8 cellular contexts compared by ENCODE assay signal in genomic region chr17:7834891-7835817, GRCh38. TPM values are rescaled to one million over a fixed set of nuclear protein-coding genes. Genes with fewer than 3 reads are reported as not detected.
A peak's percentile ranks its signal among the peaks of the same experiment; 100 is the strongest.
DNase-seq lines count a peak whose midpoint lies in the region; ATAC-seq and TF ChIP-seq lines count a peak whose summit lies in the region.

No MANE protein-coding gene starts in this region.

- peak overlapping the region; percentile 34 for H3K18ac ChIP-seq in trophoblast cell (ENCODE audit: low read length)

- H3K4me3 Mint-ChIP-seq in T-cell = peak overlapping the region; percentile 98 to 100 (median 98)

- no peak overlapping the region for H3K4ac ChIP-seq in trophoblast cell (ENCODE audit: low read depth, low read length)

- H3K27ac ChIP-seq in adrenal gland (peak overlapping the region; percentile 98 to 99 (median 98)), heart left ventricle (peak overlapping the region; percentile 86 to 100 (median 98)), trophoblast cell (ENCODE audit: low read depth, low read length) (peak overlapping the region; percentile 75), transverse colon (peak overlapping the region; percentile 97 to 99 (median 99))

- no peak overlapping the region for H3K23ac ChIP-seq in trophoblast cell (ENCODE audit: low read length)

- TF ChIP-seq EP300 in transverse colon (IDR thresholded peaks at IDR 0.05; ENCODE audit: low read depth) = no peak

- H3K27me3 ChIP-seq in adrenal gland (no peaks in the 10 kb centered on the region), heart left ventricle (no peaks in the 10 kb centered on the region), trophoblast cell (ENCODE audit: insufficient read depth, low read length) (no peaks in the 10 kb centered on the region), transverse colon (no peaks in the 10 kb centered on the region)

- in situ Hi-C loops in transverse colon (cut with MboI; ENCODE audit: low pct_ligation_motif_present in 1 of 4, low pct_unique_long_range_greater_than_20kb in 1 of 4, low sequenced_read_pairs in 3 of 4) = no loop called here

- H3K4me3 ChIP-seq in adrenal gland (peak overlapping the region; percentile 67 to 75 (median 74)), heart left ventricle (peak overlapping the region; percentile 59 to 99 (median 80)), trophoblast cell (ENCODE audit: low read depth, low read length) (peak overlapping the region; percentile 78), transverse colon (peak overlapping the region; percentile 54 to 79 (median 70))

- H3K4me2 ChIP-seq in trophoblast cell (ENCODE audit: low read length) = peak overlapping the region; percentile 96

- POLR2A ChIA-PET in T-cell (lab: Charles Lee) = interaction anchor here in 1 of 2 donors (0.6 to 1.6 kb wide), 8 partner anchors 8 to 316 kb away, joined by 3 to 11 read pairs (median 5); partner anchors contain the start of genes NAA38 and TP53

- peak overlapping the region; percentile 58 for H2AFZ ChIP-seq in trophoblast cell (ENCODE audit: insufficient read depth, low read length, poor library complexity)

- H3K4me1 Mint-ChIP-seq in T-cell = peaks cover 45 to 49% (median 45%) of the 10 kb centered on the region in 3 donors

- TF ChIP-seq POLR2A in GM10847 (IDR thresholded peaks at IDR 0.05; ENCODE audit: extremely low read depth, insufficient read length) = peak; percentile 10
- peak; percentile 27 to 80 for TF ChIP-seq POLR2A in adrenal gland (IDR thresholded peaks at IDR 0.05)
- peak; percentile 31 to 71 for TF ChIP-seq POLR2A in heart left ventricle (IDR thresholded peaks at IDR 0.05)
- TF ChIP-seq POLR2A in transverse colon (IDR thresholded peaks at IDR 0.05) = peak; percentile 79

- 0 to 1% (median 0%) methylated on average over 4 to 75 of the region's 75 CpGs for WGBS in adrenal gland, 4 donors
- 0 to 2% (median 1%) methylated on average over 46 to 75 of the region's 75 CpGs for WGBS in heart left ventricle, 4 donors
- no CpG with 5 or more reads among the region's 75 CpGs for WGBS in trophoblast cell (ENCODE audit: extremely low coverage, insufficient coverage, insufficient read length)
- WGBS in transverse colon (ENCODE audit: low coverage in 1 of 2), 2 donors = 1 to 5% methylated on average over 11 to 61 of the region's 75 CpGs

- H3K36me3 ChIP-seq in adrenal gland (replicated peaks in 1 of 2) (no peaks in the 10 kb centered on the region), heart left ventricle (peaks cover 0 to 5% (median 0%) of the 10 kb centered on the region in 9 donors), trophoblast cell (ENCODE audit: control insufficient read depth in 1 of 2, insufficient read depth in 2 of 2, low read length in 2 of 2) (peaks cover 3 to 4% of the 10 kb centered on the region in 2 experiments), transverse colon (no peaks in the 10 kb centered on the region)

- TF ChIP-seq CTCF in adrenal gland (IDR thresholded peaks at IDR 0.05) = peak; percentile 70 to 92 (median 84)
- TF ChIP-seq CTCF in heart left ventricle (IDR thresholded peaks at IDR 0.05) = peak; percentile 56 to 94 (median 80)
- TF ChIP-seq CTCF in transverse colon (IDR thresholded peaks at IDR 0.05) = peak; percentile 75 to 95 (median 82)

- H2BK5ac ChIP-seq in trophoblast cell (ENCODE audit: low read depth, low read length, poor library complexity) = peak overlapping the region; percentile 91

- H4K8ac ChIP-seq in trophoblast cell (ENCODE audit: low read depth, low read length) = peak overlapping the region; percentile 26

- H4K12ac ChIP-seq in trophoblast cell (ENCODE audit: low read depth, low read length) = no peak overlapping the region

- peaks cover 0 to 1% of the 10 kb centered on the region in 2 donors for H3K27me3 Mint-ChIP-seq in T-cell

- no peak overlapping the region for H3K9ac ChIP-seq in trophoblast cell (ENCODE audit: low read length)

- H4K91ac ChIP-seq in trophoblast cell (ENCODE audit: low read depth, low read length) = peak overlapping the region; percentile 39

- peaks cover 22 to 34% of the 10 kb centered on the region in 2 donors for H3K4me1 ChIP-seq in adrenal gland (replicated peaks in 1 of 2)
- peaks cover 0 to 55% (median 35%) of the 10 kb centered on the region in 12 donors for H3K4me1 ChIP-seq in heart left ventricle
- peaks cover 28 to 30% of the 10 kb centered on the region in 2 experiments for H3K4me1 ChIP-seq in trophoblast cell (ENCODE audit: control insufficient read depth in 1 of 2, insufficient read depth in 2 of 2, low read length in 2 of 2)
- peaks cover 25 to 59% (median 42%) of the 10 kb centered on the region in 4 donors for H3K4me1 ChIP-seq in transverse colon

- ATAC-seq in HG02840 (IDR thresholded peaks at IDR 0.05; ENCODE audit: low FRiP score, unreplicated experiment) (peak; percentile 53), T-cell (replicated peaks in 1 of 4) (peak; percentile 56 to 65 (median 60)), heart left ventricle (peak; percentile 79 to 84 (median 82))

- H3K9me3 ChIP-seq in adrenal gland (replicated peaks in 1 of 3) (no peaks in the 10 kb centered on the region), heart left ventricle (no peaks in the 10 kb centered on the region), trophoblast cell (ENCODE audit: insufficient read depth, low read depth, low read length) (peaks cover 2% of the 10 kb centered on the region), transverse colon (no peaks in the 10 kb centered on the region)

- no peak overlapping the region for H3K14ac ChIP-seq in trophoblast cell (ENCODE audit: low read length)

- intact Hi-C loops in adrenal gland (cut with DNase I) (no loop called here), heart left ventricle (cut with DNase I) (loop anchor here in 7 of 10 donors (1.0 to 5.0 kb wide), 9 partner anchors 7 to 302 kb away; partner anchors contain the start of genes NAA38 (in 3 of the 7), TP53 (in 1 of the 7) and WRAP53 (in 1 of the 7)), transverse colon (cut with DNase I; ENCODE audit: low total_unique reads) (no loop called here)

- DNase-seq in NCI-H146 treated with DMSO at 0.1 percent for 48 hours (lab: John Stamatoyannopoulos, UW; ENCODE audit: unreplicated experiment) (peak; percentile 94), T-cell (peak; percentile 67 to 94 (median 90)), adrenal gland (peak; percentile 97 to 99 (median 98)), heart left ventricle (peak; percentile 98 to 99 (median 99)), trophoblast cell (peak; percentile 97 to 98), transverse colon (peak; percentile 97)

- H2AK5ac ChIP-seq in trophoblast cell (ENCODE audit: low read length) = no peak overlapping the region

- H3K79me1 ChIP-seq in trophoblast cell (ENCODE audit: low read length) = peaks cover 20% of the 10 kb centered on the region

- peak overlapping the region; percentile 97 for H3K27ac Mint-ChIP-seq in T-cell

- H2BK12ac ChIP-seq in trophoblast cell (ENCODE audit: low read length) = no peak overlapping the region

- no peaks in the 10 kb centered on the region for H3K36me3 Mint-ChIP-seq in T-cell

- H3K9me3 Mint-ChIP-seq in T-cell = no peaks in the 10 kb centered on the region

- no peak overlapping the region for H2BK120ac ChIP-seq in trophoblast cell (ENCODE audit: insufficient read depth, low read length, poor library complexity)

- CTCF ChIA-PET in T-cell (lab: Charles Lee) = interaction anchor here (0.5 to 1.8 kb wide), 14 partner anchors 8 to 905 kb away, joined by 3 to 8 read pairs (median 5); partner anchors contain the start of genes CYB5D1 (in 1 of the 2), NAA38 (in 1 of the 2) and TP53 (in 1 of the 2)

- H3K79me2 ChIP-seq in trophoblast cell (ENCODE audit: control insufficient read depth, insufficient read depth, low read length, poor library complexity) = peaks cover 5% of the 10 kb centered on the region

RNA-seq across cellular contexts. Expression of gene KDM6B, which starts 1.1 kb away (rescaled TPM):
- 100 to 1,000 TPM in 3 of 5 donors, 10 to 100 TPM in 2; 87.3 to 180 (median 108) TPM for total RNA-seq in T-cell
- total RNA-seq in adrenal gland = 10 to 100 TPM in 5 of 8 donors, 1 to 10 TPM in 3; 5.8 to 31.2 (median 15.1) TPM
- 10 to 100 TPM in 2 of 3 donors, 1 to 10 TPM in 1; 2.2 to 35.9 (median 10.6) TPM for polyA plus RNA-seq in adrenal gland
- total RNA-seq in heart left ventricle = 10 to 100 TPM in 8 of 9 donors, 1 to 10 TPM in 1; 7.4 to 29.3 (median 24.8) TPM
- 10 to 100 TPM; 11.6 to 14.4 TPM for polyA plus RNA-seq in heart left ventricle
- 34.8 and 36.0 TPM in 2 replicates for polyA plus RNA-seq in trophoblast cell (2013)
- 10 to 100 TPM; 18.3 to 33.7 (median 30.2) TPM for total RNA-seq in transverse colon

RNA-seq across cellular contexts. Expression of gene TMEM88, which starts 19.7 kb away (rescaled TPM):
- total RNA-seq in T-cell (10 to 100 TPM in 2 of 5 donors, 1 to 10 TPM in 3; 5.8 to 27.1 (median 8.4) TPM), adrenal gland (10 to 100 TPM; 14.9 to 52.8 (median 25.1) TPM), heart left ventricle (100 to 1,000 TPM in 1 of 9 donors, 10 to 100 TPM in 8; 16.7 to 130 (median 27.0) TPM), transverse colon (10 to 100 TPM in 1 of 4 donors, 1 to 10 TPM in 3; 2.4 to 13.1 (median 6.8) TPM)
- polyA plus RNA-seq in adrenal gland (100 to 1,000 TPM in 1 of 3 donors, 10 to 100 TPM in 1, 1 to 10 TPM in 1; 7.9 to 107 (median 70.9) TPM), heart left ventricle (100 to 1,000 TPM in 1 of 2 donors, 10 to 100 TPM in 1; 97.7 to 112 TPM)
- polyA plus RNA-seq in trophoblast cell (2013) = 23.8 and 25.6 TPM in 2 replicates

RNA-seq across cellular contexts. Expression of gene NAA38, which starts 22.2 kb away (rescaled TPM):
- total RNA-seq in T-cell (10 to 100 TPM; 15.8 to 40.6 (median 33.6) TPM), adrenal gland (100 to 1,000 TPM in 7 of 8 donors, 10 to 100 TPM in 1; 96.2 to 224 (median 122) TPM), heart left ventricle (100 to 1,000 TPM in 1 of 9 donors, 10 to 100 TPM in 8; 60.9 to 141 (median 72.4) TPM), transverse colon (10 to 100 TPM; 59.8 to 95.3 (median 86.5) TPM)
- polyA plus RNA-seq in adrenal gland (100 to 1,000 TPM in 2 of 3 donors, 10 to 100 TPM in 1; 34.5 to 424 (median 329) TPM), heart left ventricle (100 to 1,000 TPM in 1 of 2 donors, 10 to 100 TPM in 1; 75.2 to 179 TPM)
- 73.2 and 77.1 TPM in 2 replicates for polyA plus RNA-seq in trophoblast cell (2013)

RNA-seq across cellular contexts. Expression of gene CYB5D1, which starts 22.6 kb away (rescaled TPM):
- total RNA-seq in T-cell (10 to 100 TPM in 2 of 5 donors, 1 to 10 TPM in 3; 5.5 to 12.4 (median 8.4) TPM), adrenal gland (10 to 100 TPM in 7 of 8 donors, 1 to 10 TPM in 1; 9.1 to 24.4 (median 17.9) TPM), heart left ventricle (10 to 100 TPM in 8 of 9 donors, 1 to 10 TPM in 1; 9.3 to 20.4 (median 16.6) TPM), transverse colon (10 to 100 TPM in 1 of 4 donors, 1 to 10 TPM in 2, not detected in 1; 4.9 to 50.4 (median 9.6) TPM)
- polyA plus RNA-seq in adrenal gland (10 to 100 TPM in 2 of 3 donors, 1 to 10 TPM in 1; 6.5 to 36.8 (median 10.2) TPM), heart left ventricle (10 to 100 TPM; 11.7 to 15.5 TPM)
- polyA plus RNA-seq in trophoblast cell (2013) = 5.2 and 5.7 TPM in 2 replicates

RNA-seq across cellular contexts. Expression of gene CHD3, which starts 53.4 kb away (rescaled TPM):
- total RNA-seq in T-cell (100 to 1,000 TPM; 250 to 331 (median 274) TPM), adrenal gland (100 to 1,000 TPM in 2 of 8 donors, 10 to 100 TPM in 6; 75.8 to 123 (median 91.5) TPM), heart left ventricle (10 to 100 TPM in 6 of 9 donors, 1 to 10 TPM in 3; 6.7 to 30.6 (median 13.6) TPM), transverse colon (10 to 100 TPM; 53.0 to 71.6 (median 62.0) TPM)
- polyA plus RNA-seq in adrenal gland (100 to 1,000 TPM in 2 of 3 donors, 10 to 100 TPM in 1; 43.8 to 326 (median 104) TPM), heart left ventricle (10 to 100 TPM; 17.5 to 17.9 TPM)
- 38.1 and 38.8 TPM in 2 replicates for polyA plus RNA-seq in trophoblast cell (2013)

Comparison
In these comparisons a context has a peak if more than half of its experiments do, and no peak if none do; other contexts are left out.
1. Peak in every context shown above with its lines: DNase-seq, ATAC-seq, H3K4me3 ChIP-seq and H3K27ac ChIP-seq.
2. POLR2A ChIP-seq: peak in every context shown above with its lines; median percentile 79 in transverse colon; 54 in adrenal gland; 51 in heart left ventricle; 10 in GM10847.
3. intact Hi-C loops: an anchor here in heart left ventricle (1.0 to 5.0 kb wide); none called in adrenal gland and transverse colon.